ENCODE assay signal across 1 cellular context in genomic region chr4:47612116-47613023, GRCh38.
TF ChIP-seq lines count a peak whose summit lies in the region.

No MANE protein-coding gene starts in this region.

TF ChIP-seq in SK-N-SH, 30 proteins besides CTCF, POLR2A, EP300 and RAD21 (continued from another document):
- TF ChIP-seq USF1 (IDR thresholded peaks at IDR 0.05; ENCODE audit: borderline replicate concordance, low read depth), result no peak
- no peak for TF ChIP-seq IRF3 (IDR thresholded peaks at IDR 0.05; ENCODE audit: low read depth, low read length)
- no peak for TF ChIP-seq ZBTB33 (IDR thresholded peaks at IDR 0.05; ENCODE audit: borderline replicate concordance, low read depth)
- peak; percentile 72 for TF ChIP-seq TCF12 (IDR thresholded peaks at IDR 0.05)
- TF ChIP-seq RXRA (IDR thresholded peaks at IDR 0.05; ENCODE audit: borderline replicate concordance, low read depth), result peak; percentile 32; the same call in 1 of the 2 replicates
- no peak for TF ChIP-seq MEF2A (IDR thresholded peaks at IDR 0.05; ENCODE audit: borderline replicate concordance, low read depth)
- no peak for TF ChIP-seq TAF1 (IDR thresholded peaks at IDR 0.05; ENCODE audit: borderline replicate concordance, low read depth, low read length)
- no peak for TF ChIP-seq MXI1 (IDR thresholded peaks at IDR 0.05; ENCODE audit: low read depth, low read length)
- TF ChIP-seq CHD2 (IDR thresholded peaks at IDR 0.05; ENCODE audit: low read length, partially characterized antibody), result no peak
- TF ChIP-seq NRF1 (IDR thresholded peaks at IDR 0.05; ENCODE audit: low read depth, low read length), result no peak
- TF ChIP-seq GABPA (IDR thresholded peaks at IDR 0.05; ENCODE audit: low read depth), result no peak
- TF ChIP-seq POLR2AphosphoS5 (IDR thresholded peaks at IDR 0.05; ENCODE audit: low read depth, low read length), result peak; percentile 26; the same call in 1 of the 2 replicates
- peak; percentile 9; the same call in 1 of the 2 replicates for TF ChIP-seq ELF1 (IDR thresholded peaks at IDR 0.05)
- peak; percentile 64 for TF ChIP-seq NFIC (IDR thresholded peaks at IDR 0.05; ENCODE audit: borderline replicate concordance)
- TF ChIP-seq FOXM1 (IDR thresholded peaks at IDR 0.05; ENCODE audit: low read depth), result no peak
